8 cellular contexts compared by ENCODE assay signal in the genomic region with DNA sequence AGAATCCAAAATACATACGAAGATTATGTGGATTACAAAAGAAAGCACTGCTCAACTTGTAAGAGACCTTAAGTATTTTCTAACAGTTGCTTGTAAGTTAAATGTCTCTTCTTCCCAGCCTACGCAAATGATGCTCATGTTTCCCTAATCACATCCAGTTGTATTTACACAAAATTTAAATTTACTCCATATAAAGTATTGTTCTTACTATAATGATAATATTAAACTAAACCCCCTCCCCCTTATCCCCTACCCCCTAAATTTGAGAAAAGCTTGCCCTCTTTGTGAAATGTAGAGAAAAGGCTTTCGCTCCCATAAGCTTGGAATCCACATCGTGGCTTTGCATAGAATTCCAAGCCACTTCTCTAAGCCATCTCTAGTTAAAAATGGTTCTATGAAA.
"Had no signal": no experiment of that assay in that cellular context is flagged by ENCODE, and none has a peak within 500 bp of the region (broad histone marks: within the 10 kb centered on the region; RNA-seq: fewer than 3 reads in every experiment).

No MANE protein-coding gene starts in this region.

- H3K4me3 ChIP-seq: GM23338 had no signal

- H3K9ac ChIP-seq: KMS-11 had no signal

- H3K9me3 Mint-ChIP-seq: GM23338, H9 had no signal

- DNase-seq: HCEC 1CT, KBM-7 had no signal

- H3K27ac Mint-ChIP-seq: GM23338 had no signal

- FAIRE-seq: H1, H54, HTR-8/SVneo had no signal

- H3K4me2 ChIP-seq: GM23338, KMS-11 had no signal

- H3K4me3 Mint-ChIP-seq: GM23338, H9 had no signal

- H3K27ac ChIP-seq: KMS-11 had no signal

- H2AFZ ChIP-seq: GM23338 had no signal
